8 cellular contexts compared by ENCODE assay signal in genomic region chr1:181479137-181479745, GRCh38. TPM values are rescaled to one million over a fixed set of nuclear protein-coding genes. Genes with fewer than 3 reads are reported as not detected.
DNase-seq lines count a peak whose midpoint lies in the region; ATAC-seq and TF ChIP-seq lines count a peak whose summit lies in the region.

No MANE protein-coding gene starts in this region.

- H3K9me2 ChIP-seq in HCT116 (ENCODE audit: insufficient read depth): no peaks in the 10 kb centered on the region

- no TSS peak for BruUV-seq in HCT116 (replicated peaks; lab: Mats Ljungman, UMichigan)

- H3K4me2 ChIP-seq in HCT116 (ENCODE audit: low read length): no peak overlapping the region

- peak; percentile 86 for TF ChIP-seq CTCF in 22Rv1 (IDR thresholded peaks at IDR 0.05)
- TF ChIP-seq CTCF in HCT116 (IDR thresholded peaks at IDR 0.05 in 2 of 3, conservative IDR thresholded peaks at IDR 0.05 in 1 of 3; ENCODE audit: borderline replicate concordance in 1 of 3, insufficient read depth in 1 of 3, low read depth in 2 of 3, low read length in 2 of 3): peak; percentile 81 to 89 (median 84)
- peak; percentile 42 to 72 (median 61) for TF ChIP-seq CTCF in vagina (IDR thresholded peaks at IDR 0.05)

- TF ChIP-seq RAD21 in HCT116 (IDR thresholded peaks at IDR 0.05; ENCODE audit: low read depth): peak; percentile 87

- peaks cover 40% of the 10 kb centered on the region for H3K27me3 ChIP-seq in HCT116 (ENCODE audit: insufficient read depth, low read length)
- H3K27me3 ChIP-seq in vagina: peaks cover 5% of the 10 kb centered on the region

- no peak for TF ChIP-seq POLR2A in HCT116 (IDR thresholded peaks at IDR 0.05; ENCODE audit: borderline replicate concordance, extremely low read depth, insufficient read depth, insufficient read length)
- TF ChIP-seq POLR2A in vagina (IDR thresholded peaks at IDR 0.05): no peak

- POLR2A ChIA-PET in HCT116 (lab: Charles Lee): no interaction called here

- H3K4me1 ChIP-seq in HCT116 (ENCODE audit: control insufficient read depth in 1 of 2, insufficient read depth in 2 of 2, low read length in 2 of 2): no peaks in the 10 kb centered on the region
- H3K4me1 ChIP-seq in vagina: peaks cover 17% of the 10 kb centered on the region

- CTCF ChIA-PET in HCT116 (lab: Charles Lee): interaction anchor here (0.6 to 5.3 kb wide), 17 partner anchors 9 to 664 kb away, joined by 3 to 58 read pairs (median 4); no protein-coding TSS in a partner anchor

- peak; percentile 68 for DNase-seq in ELR (ENCODE audit: low read depth)
- DNase-seq in HCT116 (ENCODE audit: low read depth, low spot score): peak; percentile 59
- peak; percentile 77 for DNase-seq in NCI-H1092 treated with DMSO at 0.1 percent for 48 hours (lab: John Stamatoyannopoulos, UW)
- DNase-seq in SKM-1 (lab: John Stamatoyannopoulos, UW; ENCODE audit: unreplicated experiment): peak; percentile 70
- peak; percentile 51 for DNase-seq in ecto neural progenitor cell (ENCODE audit: low spot score)
- peak; percentile 86 for DNase-seq in medulla oblongata (ENCODE audit: extremely low spot score)
- no peak for DNase-seq in vagina (ENCODE audit: extremely low spot score in 2 of 2)

- no peak overlapping the region for H3K9ac ChIP-seq in HCT116 (ENCODE audit: low read length)

- H3K27ac ChIP-seq in 22Rv1: no peak overlapping the region
- no peak overlapping the region for H3K27ac ChIP-seq in HCT116 (ENCODE audit: low read depth, low read length)
- H3K27ac ChIP-seq in vagina: no peak overlapping the region

- H3K36me3 ChIP-seq in HCT116 (ENCODE audit: control insufficient read depth in 1 of 2, insufficient read depth in 2 of 2, low read length in 2 of 2): no peaks in the 10 kb centered on the region
- no peaks in the 10 kb centered on the region for H3K36me3 ChIP-seq in vagina

- H2AFZ ChIP-seq in HCT116 (ENCODE audit: low read depth, low read length, poor library complexity, severe bottlenecking): no peak overlapping the region

- no peaks in the 10 kb centered on the region for H4K20me1 ChIP-seq in HCT116 (ENCODE audit: insufficient read depth)

- intact Hi-C loops in HCT116 (cut with micrococcal nuclease): loop anchor here (1.0 to 5.0 kb wide), 6 partner anchors 25 to 913 kb away; partner anchors contain the start of gene GLUL
- intact Hi-C loops in vagina (cut with DNase I): no loop called here

- H3K9me3 ChIP-seq in HCT116 (ENCODE audit: control insufficient read depth in 1 of 2, insufficient read depth in 1 of 2, low read depth in 1 of 2, low read length in 2 of 2): no peaks in the 10 kb centered on the region
- H3K9me3 ChIP-seq in vagina: no peaks in the 10 kb centered on the region

- RAD21 ChIA-PET in HCT116 (lab: Charles Lee; ENCODE audit: low non-redundant PET in 1 of 2, low total read pairs in 2 of 2, uncharacterized antibody in 2 of 2, unreplicated experiment in 2 of 2): interaction anchor here (0.9 to 3.1 kb wide), 6 partner anchors 197 to 602 kb away, joined by 3 to 15 read pairs (median 4); no protein-coding TSS in a partner anchor

- peak; percentile 95 for ATAC-seq in HCT116

- H3K4me3 ChIP-seq in HCT116 (replicated peaks in 1 of 2; ENCODE audit: low read depth in 1 of 2, low read length in 2 of 2) (no peak overlapping the region), vagina (no peak overlapping the region)

- H3K79me2 ChIP-seq in HCT116 (ENCODE audit: insufficient read depth, low read length): no peaks in the 10 kb centered on the region

TF ChIP-seq in HCT116, 20 proteins besides CTCF, POLR2A, EP300 and RAD21:
- TF ChIP-seq POLR2AphosphoS5 (IDR thresholded peaks at IDR 0.05; ENCODE audit: low read depth, low read length): no peak
- no peak for TF ChIP-seq SIN3A (IDR thresholded peaks at IDR 0.05; ENCODE audit: low read depth)
- no peak for TF ChIP-seq YY1 (IDR thresholded peaks at IDR 0.05; ENCODE audit: extremely low read depth, insufficient replicate concordance, low read depth, low read length)
- TF ChIP-seq ELF1 (IDR thresholded peaks at IDR 0.05; ENCODE audit: borderline replicate concordance, low read depth): no peak
- TF ChIP-seq CEBPB (IDR thresholded peaks at IDR 0.05; ENCODE audit: low read depth): no peak
- TF ChIP-seq, protein P1, sequence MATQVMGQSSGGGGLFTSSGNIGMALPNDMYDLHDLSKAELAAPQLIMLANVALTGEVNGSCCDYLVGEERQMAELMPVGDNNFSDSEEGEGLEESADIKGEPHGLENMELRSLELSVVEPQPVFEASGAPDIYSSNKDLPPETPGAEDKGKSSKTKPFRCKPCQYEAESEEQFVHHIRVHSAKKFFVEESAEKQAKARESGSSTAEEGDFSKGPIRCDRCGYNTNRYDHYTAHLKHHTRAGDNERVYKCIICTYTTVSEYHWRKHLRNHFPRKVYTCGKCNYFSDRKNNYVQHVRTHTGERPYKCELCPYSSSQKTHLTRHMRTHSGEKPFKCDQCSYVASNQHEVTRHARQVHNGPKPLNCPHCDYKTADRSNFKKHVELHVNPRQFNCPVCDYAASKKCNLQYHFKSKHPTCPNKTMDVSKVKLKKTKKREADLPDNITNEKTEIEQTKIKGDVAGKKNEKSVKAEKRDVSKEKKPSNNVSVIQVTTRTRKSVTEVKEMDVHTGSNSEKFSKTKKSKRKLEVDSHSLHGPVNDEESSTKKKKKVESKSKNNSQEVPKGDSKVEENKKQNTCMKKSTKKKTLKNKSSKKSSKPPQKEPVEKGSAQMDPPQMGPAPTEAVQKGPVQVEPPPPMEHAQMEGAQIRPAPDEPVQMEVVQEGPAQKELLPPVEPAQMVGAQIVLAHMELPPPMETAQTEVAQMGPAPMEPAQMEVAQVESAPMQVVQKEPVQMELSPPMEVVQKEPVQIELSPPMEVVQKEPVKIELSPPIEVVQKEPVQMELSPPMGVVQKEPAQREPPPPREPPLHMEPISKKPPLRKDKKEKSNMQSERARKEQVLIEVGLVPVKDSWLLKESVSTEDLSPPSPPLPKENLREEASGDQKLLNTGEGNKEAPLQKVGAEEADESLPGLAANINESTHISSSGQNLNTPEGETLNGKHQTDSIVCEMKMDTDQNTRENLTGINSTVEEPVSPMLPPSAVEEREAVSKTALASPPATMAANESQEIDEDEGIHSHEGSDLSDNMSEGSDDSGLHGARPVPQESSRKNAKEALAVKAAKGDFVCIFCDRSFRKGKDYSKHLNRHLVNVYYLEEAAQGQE (IDR thresholded peaks at IDR 0.05; ENCODE audit: low read depth): no peak
- no peak for TF ChIP-seq TCF7L2 (IDR thresholded peaks at IDR 0.05; ENCODE audit: borderline replicate concordance, extremely low read depth, insufficient read depth, insufficient read length)
- TF ChIP-seq SRF (IDR thresholded peaks at IDR 0.05; ENCODE audit: low read depth): no peak
- TF ChIP-seq ZFX (IDR thresholded peaks at IDR 0.05): no peak
- no peak for TF ChIP-seq EZH2phosphoT487 (IDR thresholded peaks at IDR 0.05; ENCODE audit: borderline replicate concordance)
- no peak for TF ChIP-seq EZH2 (IDR thresholded peaks at IDR 0.05)

RNA-seq across cellular contexts. Expression of gene CACNA1E, which starts 4.1 kb away (rescaled TPM):
- total RNA-seq in HCT116 (2021; ENCODE audit: unreplicated experiment) (0.02 TPM), vagina (not detected)
- 0.01 TPM in 1 of 2 replicates, not detected in the other for polyA plus RNA-seq in HCT116 (2012)

Comparison
In these comparisons a context has a peak if more than half of its experiments do, and no peak if none do; other contexts are left out.
1. DNase-seq: peak in ELR (single experiment), HCT116 (single experiment), NCI-H1092 treated with DMSO at 0.1 percent for 48 hours (single experiment), SKM-1 (single experiment), ecto neural progenitor cell (single experiment) and medulla oblongata (single experiment); none in vagina (0 of 2).
2. Peak in every context shown above with its lines, with median percentiles within 50 percentile points of each other: CTCF ChIP-seq.